In the genomic region with DNA sequence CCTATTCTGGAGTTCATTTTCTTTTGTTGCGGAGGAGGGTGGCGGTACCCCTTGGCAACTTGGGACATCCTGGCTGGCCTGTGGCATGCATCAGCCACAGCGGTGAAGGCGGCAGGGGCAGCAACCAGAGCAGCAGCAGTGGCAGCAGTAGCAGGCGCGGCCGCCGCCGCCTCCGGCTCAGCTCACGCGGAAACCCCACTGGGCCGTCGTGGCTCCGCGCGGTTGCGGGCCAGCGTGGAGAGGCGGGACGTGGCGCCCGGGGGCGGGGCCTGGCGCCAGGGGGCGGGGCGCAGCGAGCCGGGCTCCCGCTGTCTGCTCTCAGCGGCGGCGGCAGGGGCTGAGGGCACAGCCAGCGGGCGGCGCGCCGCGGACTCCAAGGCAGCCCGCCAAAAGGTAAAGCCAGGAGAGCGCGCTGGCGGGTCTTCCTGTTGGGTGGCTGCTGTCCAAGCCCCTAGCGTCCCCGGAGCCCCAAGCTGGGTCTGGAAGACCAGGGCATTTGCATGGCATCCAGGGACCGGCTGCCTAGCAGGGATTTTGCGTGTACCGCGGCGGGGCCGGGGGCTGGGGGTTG, we compare ENCODE assay signal across 9 cellular contexts.
DNase-seq lines count a peak whose midpoint lies in the region; ATAC-seq and TF ChIP-seq lines count a peak whose summit lies in the region.
"Had no signal": no experiment of that assay in that cellular context is flagged by ENCODE, and none has a peak within 500 bp of the region (broad histone marks: within the 10 kb centered on the region; RNA-seq: fewer than 3 reads in every experiment).

No MANE protein-coding gene starts in this region.

- TF ChIP-seq CTCF in colonic mucosa (IDR thresholded peaks at IDR 0.05) (no peak), mesothelial cell of epicardium (IDR thresholded peaks at IDR 0.05; ENCODE audit: unreplicated experiment) (no peak)

- H3K27me3 Mint-ChIP-seq in mesothelial cell of epicardium (ENCODE audit: low read depth): peaks cover 25% of the 10 kb centered on the region

- H3K27ac Mint-ChIP-seq in mesothelial cell of epicardium: no peak overlapping the region
- H3K27ac Mint-ChIP-seq: activated naive CD4-positive, alpha-beta T cell treated with anti-CD3 and anti-CD28 coated beads, Interleukin-2, amount 50 U/mL, for 72 hours had no signal

- H3K9me3 ChIP-seq in colonic mucosa (no peaks in the 10 kb centered on the region), aorta (ENCODE audit: control insufficient read depth, low read length) (no peaks in the 10 kb centered on the region)

- DNase-seq in Caki2 (ENCODE audit: low read depth) (peak; percentile 21), NCI-H1092 (lab: John Stamatoyannopoulos, UW) (peak; percentile 36), colonic mucosa (peak; percentile 37), mesothelial cell of epicardium (ENCODE audit: low spot score in 2 of 2, unreplicated experiment in 2 of 2) (peak; percentile 42 to 78), aorta (peak; percentile 45 to 83), KBM-7 (no peak)

- no peaks in the 10 kb centered on the region for H3K36me3 Mint-ChIP-seq in mesothelial cell of epicardium

- in situ Hi-C loops in Caki2 (cut with HindIII; ENCODE audit: low pct_unique_long_range_greater_than_20kb, low sequenced_read_pairs) (no loop called here), KBM-7 (cut with MboI; ENCODE audit: low pct_unique_long_range_greater_than_20kb, low sequenced_read_pairs) (no loop called here)

- H3K9ac ChIP-seq in colonic mucosa (ENCODE audit: low read depth in 2 of 2, low read length in 2 of 2): no peak overlapping the region

- H3K4me3 ChIP-seq in colonic mucosa (peak overlapping the region; percentile 51), aorta (ENCODE audit: low read length in 2 of 2) (peak overlapping the region; percentile 32 to 39)

- H3K4me3 Mint-ChIP-seq in mesothelial cell of epicardium: peak overlapping the region; percentile 86

- ATAC-seq in aorta (ENCODE audit: low FRiP score): peak; percentile 88
- ATAC-seq in HG03521 (IDR thresholded peaks at IDR 0.05; ENCODE audit: unreplicated experiment): no peak
- ATAC-seq in HG02852 (IDR thresholded peaks at IDR 0.05; ENCODE audit: unreplicated experiment): no peak

- no peaks in the 10 kb centered on the region for H3K4me1 ChIP-seq in colonic mucosa
- H3K4me1 ChIP-seq in aorta (ENCODE audit: control insufficient read depth in 1 of 2, insufficient read depth in 2 of 2, low read length in 2 of 2): no peaks in the 10 kb centered on the region

- peaks cover 20% of the 10 kb centered on the region for H3K4me1 Mint-ChIP-seq in mesothelial cell of epicardium

- intact Hi-C loops in colonic mucosa (cut with DNase I): no loop called here
- intact Hi-C loops in aorta (cut with DNase I): no loop called here

- H3K27ac ChIP-seq in colonic mucosa (no peak overlapping the region), aorta (ENCODE audit: low read depth in 1 of 2, low read length in 2 of 2) (no peak overlapping the region)

- 1 to 2% methylated on average over 17 to 51 of the region's 51 CpGs for WGBS in aorta, 2 donors

- H3K27me3 ChIP-seq in colonic mucosa (peaks cover 9% of the 10 kb centered on the region), aorta (ENCODE audit: control insufficient read depth in 1 of 2, insufficient read depth in 2 of 2, low read length in 1 of 2) (no peaks in the 10 kb centered on the region)

- no peaks in the 10 kb centered on the region for H3K9me3 Mint-ChIP-seq in mesothelial cell of epicardium

- H3K36me3 ChIP-seq in colonic mucosa (no peaks in the 10 kb centered on the region), aorta (ENCODE audit: control insufficient read depth in 1 of 2, insufficient read depth in 2 of 2, low read length in 1 of 2) (no peaks in the 10 kb centered on the region)
